In the genomic region with DNA sequence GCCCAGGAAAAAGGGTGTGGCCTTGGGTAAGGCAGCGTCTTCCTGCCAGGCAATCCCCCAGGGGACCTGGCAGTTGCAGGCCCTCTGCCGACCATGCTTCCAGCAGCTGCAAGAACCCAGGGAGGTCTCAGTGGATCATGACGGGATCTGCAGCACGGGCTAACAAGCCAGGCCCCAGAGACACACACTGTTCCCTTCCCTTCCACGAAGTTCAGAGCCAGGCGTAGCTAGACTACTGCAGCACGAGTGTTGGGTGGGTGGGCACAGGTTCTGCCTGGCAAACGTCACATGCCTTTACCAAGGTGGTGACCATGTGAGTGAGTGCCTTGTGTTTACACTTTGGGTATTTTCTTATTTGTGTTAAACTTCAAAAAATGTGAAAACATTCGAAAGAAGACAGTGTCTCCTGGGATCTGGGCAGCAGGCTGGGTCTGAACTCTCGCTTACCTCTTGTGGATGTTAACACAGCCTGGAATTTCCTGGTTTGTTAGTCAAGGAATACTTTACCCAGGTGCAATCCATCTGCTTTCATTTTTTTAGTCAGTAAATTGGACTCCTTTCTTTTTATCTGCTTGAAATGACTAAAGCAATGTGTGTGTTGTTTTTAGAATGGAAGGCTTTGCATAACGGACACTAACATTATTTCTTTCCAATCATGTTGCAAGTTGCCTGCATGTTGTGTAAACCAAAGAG, we compare ENCODE assay signal across 24 cellular contexts. TPM values are rescaled to one million over a fixed set of nuclear protein-coding genes. Genes with fewer than 3 reads are reported as not detected.
"Had no signal": no experiment of that assay in that cellular context is flagged by ENCODE, and none has a peak within 500 bp of the region (broad histone marks: within the 10 kb centered on the region; RNA-seq: fewer than 3 reads in every experiment).

No MANE protein-coding gene starts in this region.

- H2AFZ ChIP-seq: hepatocyte had no signal

- H3K27ac ChIP-seq: esophagus squamous epithelium, hepatocyte, right atrium auricular region, skin epidermis, stomach, thoracic aorta, upper lobe of left lung, WERI-Rb-1 had no signal

- H3K4me3 ChIP-seq: esophagus squamous epithelium, hepatocyte, lung, right atrium auricular region, skin epidermis, stomach, thoracic aorta, upper lobe of left lung had no signal

- H3K27me3 Mint-ChIP-seq: activated CD4-positive, alpha-beta memory T cell treated with anti-CD3 and anti-CD28 coated beads for 36 hours; activated T-cell treated with anti-CD3 and anti-CD28 coated beads, Interleukin-2, amount 50 U/mL, for 24 hours; progenitor cell of endocrine pancreas had no signal

- H3K4me2 ChIP-seq: hepatocyte had no signal

- H3K4me3 Mint-ChIP-seq: activated CD4-positive, alpha-beta memory T cell treated with anti-CD3 and anti-CD28 coated beads for 36 hours; activated naive CD4-positive, alpha-beta T cell treated with anti-CD3 and anti-CD28 coated beads for 36 hours; activated T-cell treated with anti-CD3 and anti-CD28 coated beads, Interleukin-2, amount 50 U/mL, for 24 hours; brain; T-helper 1 cell treated with Interleukin-12 subunit alpha and Interleukin-12 subunit beta and Interleukin-4 antibody, amounts not matched to agents 30 μg/mL and 1 μg/mL, for 36 hours had no signal

- H3K27ac Mint-ChIP-seq: activated CD4-positive, alpha-beta memory T cell treated with anti-CD3 and anti-CD28 coated beads for 36 hours; activated naive CD4-positive, alpha-beta T cell treated with anti-CD3 and anti-CD28 coated beads for 36 hours; activated T-cell treated with anti-CD3 and anti-CD28 coated beads, Interleukin-2, amount 50 U/mL, for 24 hours; brain; T-helper 1 cell treated with Interleukin-12 subunit alpha and Interleukin-12 subunit beta and Interleukin-4 antibody, amounts not matched to agents 30 μg/mL and 1 μg/mL, for 36 hours had no signal

- H3K27me3 ChIP-seq: hepatocyte, right atrium auricular region, stomach, upper lobe of left lung had no signal

- ATAC-seq: left cardiac atrium had no signal

- H3K36me3 ChIP-seq: esophagus squamous epithelium, right atrium auricular region, stomach, thoracic aorta, upper lobe of left lung, WERI-Rb-1 had no signal

- DNase-seq: activated CD4-positive, alpha-beta memory T cell treated with anti-CD3 and anti-CD28 coated beads for 36 hours; activated naive CD4-positive, alpha-beta T cell treated with anti-CD3 and anti-CD28 coated beads for 36 hours; activated T-cell treated with anti-CD3 and anti-CD28 coated beads, Interleukin-2, amount 50 U/mL, for 24 hours; anterior cingulate cortex; central memory CD4-positive, alpha-beta T cell; cortex of kidney; esophagus squamous epithelium; left cardiac atrium; stimulated activated CD4-positive, alpha-beta T cell treated with anti-CD3 and anti-CD28 coated beads, Interleukin-15, amount 100 ng/mL, for 24 hours; stimulated activated CD4-positive, alpha-beta T cell treated with anti-CD3 and anti-CD28 coated beads, Interleukin-2, amount 100 ng/mL, for 48 hours; stomach; upper lobe of left lung; WERI-Rb-1 had no signal

- H3K36me3 Mint-ChIP-seq: activated CD4-positive, alpha-beta memory T cell treated with anti-CD3 and anti-CD28 coated beads for 36 hours; brain had no signal

- H3K79me2 ChIP-seq: hepatocyte had no signal

- H3K9me3 Mint-ChIP-seq: activated CD4-positive, alpha-beta memory T cell treated with anti-CD3 and anti-CD28 coated beads for 36 hours; activated naive CD4-positive, alpha-beta T cell treated with anti-CD3 and anti-CD28 coated beads for 36 hours; T-helper 1 cell treated with Interleukin-12 subunit alpha and Interleukin-12 subunit beta and Interleukin-4 antibody, amounts not matched to agents 30 μg/mL and 1 μg/mL, for 36 hours had no signal

RNA-seq across cellular contexts. Expression of gene VIPR2, which starts 48.2 kb away (rescaled TPM):
- total RNA-seq: endothelial cell of umbilical vein, glomerular endothelial cell, osteoblast had no signal
